ENCODE assay signal across 26 cellular contexts in genomic region chr9:82242285-82242963, GRCh38.
"Had no signal": no experiment of that assay in that cellular context is flagged by ENCODE, and none has a peak within 500 bp of the region (broad histone marks: within the 10 kb centered on the region; RNA-seq: fewer than 3 reads in every experiment).

No MANE protein-coding gene starts in this region.

- H3K27ac ChIP-seq: epithelial cell of prostate, pancreas, prostate gland, stomach, tibial artery, upper lobe of right lung had no signal

- H3K27me3 Mint-ChIP-seq: activated CD4-positive, alpha-beta memory T cell treated with anti-CD3 and anti-CD28 coated beads, Interleukin-2, amount 10 ng/mL, durations not matched to agents 7 days and 5 days; activated CD4-positive, alpha-beta T cell treated with anti-CD3 and anti-CD28 coated beads, Interleukin-2, amount 10 ng/mL, durations not matched to agents 7 days and 5 days; activated T-cell treated with anti-CD3 and anti-CD28 coated beads, Interleukin-2, amount 50 U/mL, for 24 hours; naive thymus-derived CD4-positive, alpha-beta T cell; stimulated activated naive B cell treated with anti-CD40 and anti-IgM and Interleukin-4, amounts not matched to agents 10 μg/mL and 1 μg/mL and 100 μg/mL, for 72 hours had no signal

- H3K36me3 Mint-ChIP-seq: naive thymus-derived CD4-positive, alpha-beta T cell had no signal

- ATAC-seq: left ventricle myocardium superior; naive thymus-derived CD4-positive, alpha-beta T cell; pancreas; sciatic nerve; upper lobe of right lung had no signal

- H3K4me1 Mint-ChIP-seq: activated CD4-positive, alpha-beta memory T cell treated with anti-CD3 and anti-CD28 coated beads, Interleukin-2, amount 10 ng/mL, durations not matched to agents 7 days and 5 days; activated CD4-positive, alpha-beta T cell treated with anti-CD3 and anti-CD28 coated beads, Interleukin-2, amount 10 ng/mL, durations not matched to agents 7 days and 5 days; mesothelial cell of epicardium; naive thymus-derived CD4-positive, alpha-beta T cell had no signal

- H3K4me1 ChIP-seq: pancreas, prostate gland, stomach, tibial artery, upper lobe of right lung had no signal

- H3K4me3 Mint-ChIP-seq: activated CD4-positive, alpha-beta memory T cell treated with anti-CD3 and anti-CD28 coated beads, Interleukin-2, amount 10 ng/mL, durations not matched to agents 7 days and 5 days; activated CD4-positive, alpha-beta T cell treated with anti-CD3 and anti-CD28 coated beads, Interleukin-2, amount 10 ng/mL, durations not matched to agents 7 days and 5 days; activated T-cell treated with anti-CD3 and anti-CD28 coated beads, Interleukin-2, amount 50 U/mL, for 24 hours; mesothelial cell of epicardium; naive thymus-derived CD4-positive, alpha-beta T cell; stimulated activated naive B cell treated with anti-CD40 and anti-IgM and Interleukin-4, amounts not matched to agents 10 μg/mL and 1 μg/mL and 100 μg/mL, for 72 hours had no signal

- H3K27ac Mint-ChIP-seq: activated CD4-positive, alpha-beta memory T cell treated with anti-CD3 and anti-CD28 coated beads, Interleukin-2, amount 10 ng/mL, durations not matched to agents 7 days and 5 days; activated CD4-positive, alpha-beta T cell treated with anti-CD3 and anti-CD28 coated beads, Interleukin-2, amount 10 ng/mL, durations not matched to agents 7 days and 5 days; activated T-cell treated with anti-CD3 and anti-CD28 coated beads, Interleukin-2, amount 50 U/mL, for 24 hours; mesothelial cell of epicardium; naive thymus-derived CD4-positive, alpha-beta T cell had no signal

- H3K27me3 ChIP-seq: pancreas, stomach, tibial artery, upper lobe of right lung had no signal

- H3K4me3 ChIP-seq: pancreas, prostate gland, stomach, tibial artery, upper lobe of right lung had no signal

- DNase-seq: activated CD4-positive, alpha-beta memory T cell treated with anti-CD3 and anti-CD28 coated beads, Interleukin-2, amount 10 ng/mL, durations not matched to agents 7 days and 5 days; activated CD4-positive, alpha-beta T cell treated with anti-CD3 and anti-CD28 coated beads for 1 hour; activated CD4-positive, alpha-beta T cell treated with anti-CD3 and anti-CD28 coated beads, Interleukin-2, amount 10 ng/mL, durations not matched to agents 7 days and 5 days; activated CD8-positive, alpha-beta memory T cell treated with anti-CD3 and anti-CD28 coated beads, Interleukin-2, amount 50 U/mL, for 48 hours; activated gamma-delta T cell; activated naive CD4-positive, alpha-beta T cell treated with anti-CD3 and anti-CD28 coated beads, Interleukin-2, amount 50 U/mL, for 16 hours; activated T-cell treated with anti-CD3 and anti-CD28 coated beads, Interleukin-2, amount 50 U/mL, for 24 hours; amniotic stem cell; central memory CD4-positive, alpha-beta T cell; effector CD8-positive, alpha-beta T cell; left ventricle myocardium superior; naive thymus-derived CD4-positive, alpha-beta T cell; pancreas; retina; small intestine; stimulated activated CD4-positive, alpha-beta T cell treated with anti-CD3 and anti-CD28 coated beads, Interleukin-1b, Interleukin-23, amount 100 ng/mL, for 48 hours; stimulated activated CD4-positive, alpha-beta T cell treated with anti-CD3 and anti-CD28 coated beads, Interleukin-4, amount 100 ng/mL, for 4 hours; stimulated activated CD8-positive, alpha-beta memory T cell treated with anti-CD3 and anti-CD28 coated beads, Interleukin-4, amount 100 ng/mL, for 48 hours; stimulated activated naive B cell treated with anti-CD40 and anti-IgM and Interleukin-4, amounts not matched to agents 10 μg/mL and 1 μg/mL and 100 μg/mL, for 72 hours; stomach; tibial artery had no signal

- H3K36me3 ChIP-seq: pancreas, prostate gland, stomach, tibial artery, upper lobe of right lung had no signal

- H3K9me3 ChIP-seq: pancreas, prostate gland, upper lobe of right lung had no signal
